Comparison of ENCODE assay signal across 24 cellular contexts in the genomic region with DNA sequence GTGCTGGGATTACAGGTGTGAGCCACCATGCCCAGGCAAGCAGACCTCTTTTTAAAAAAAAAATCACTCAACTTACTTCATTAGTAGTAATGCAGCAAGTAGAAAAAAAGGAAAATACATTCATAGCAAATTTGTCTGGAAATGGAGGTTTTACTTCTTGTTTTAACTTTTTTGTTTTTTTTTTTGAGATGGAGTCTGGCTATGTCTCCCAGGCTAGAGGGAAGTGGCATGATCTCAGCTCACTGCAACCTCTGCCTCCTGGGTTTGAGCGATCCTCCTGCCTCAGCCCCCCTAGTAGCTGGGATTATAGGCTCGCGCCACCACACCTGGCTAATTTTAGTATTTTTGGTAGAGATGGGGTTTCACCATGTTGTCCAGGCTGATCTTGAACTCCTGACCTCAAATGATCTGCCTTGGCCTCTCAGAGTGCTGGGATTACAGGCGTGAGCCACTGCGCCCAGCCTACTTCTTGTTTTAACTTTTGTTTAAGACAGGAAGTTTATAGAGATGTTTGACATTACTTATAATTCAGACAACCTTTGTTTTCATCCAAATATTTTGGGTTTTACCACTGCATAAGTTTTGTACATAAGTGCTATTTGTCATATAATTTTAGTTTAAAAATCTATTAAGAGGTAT. TPM values are rescaled to one million over a fixed set of nuclear protein-coding genes. Genes with fewer than 3 reads are reported as not detected.
A peak's percentile ranks its signal among the peaks of the same experiment; 100 is the strongest.
DNase-seq lines count a peak whose midpoint lies in the region; ATAC-seq and TF ChIP-seq lines count a peak whose summit lies in the region.
"Had no signal": no experiment of that assay in that cellular context is flagged by ENCODE, and none has a peak within 500 bp of the region (broad histone marks: within the 10 kb centered on the region; RNA-seq: fewer than 3 reads in every experiment).

No MANE protein-coding gene starts in this region.

- no peaks in the 10 kb centered on the region for H3K9me3 ChIP-seq in SK-N-MC (ENCODE audit: low read depth, low read length)
- H3K9me3 ChIP-seq: right lobe of liver, thoracic aorta had no signal

- 0 out of 2 replicates have a peak overlapping the region, but pooled peaks have one; percentile 26 for H3K27ac ChIP-seq in SK-N-MC
- H3K27ac ChIP-seq: foreskin keratinocyte, right lobe of liver, thoracic aorta had no signal

- no peaks in the 10 kb centered on the region for H3K36me3 Mint-ChIP-seq in natural killer cell
- no peaks in the 10 kb centered on the region for H3K36me3 Mint-ChIP-seq in natural killer cell treated with Interleukin-12 subunit alpha and Interleukin-12 subunit beta and Interleukin-15 and Interleukin-18, amount 100 ng/mL, for 72 hours

- H3K4me3 ChIP-seq in SK-N-MC: no peak overlapping the region
- H3K4me3 ChIP-seq: dorsolateral prefrontal cortex, right lobe of liver, thoracic aorta had no signal

- peak overlapping the region; percentile 28 for H3K4me3 Mint-ChIP-seq in natural killer cell
- H3K4me3 Mint-ChIP-seq in natural killer cell treated with Interleukin-12 subunit alpha and Interleukin-12 subunit beta and Interleukin-15 and Interleukin-18, amount 100 ng/mL, for 72 hours: no peak overlapping the region
- H3K4me3 Mint-ChIP-seq: T-helper 2 cell treated with Interferon-gamma antibody and Interleukin-4, amounts not matched to agents 5 μg/mL and 100 μg/mL, for 36 hours had no signal

- ATAC-seq in natural killer cell (peak in 1 of 3 donors; percentile 21), GM21423 (IDR thresholded peaks at IDR 0.05; ENCODE audit: unreplicated experiment) (no peak)
- ATAC-seq in natural killer cell treated with Interleukin-12 subunit alpha and Interleukin-12 subunit beta and Interleukin-15 and Interleukin-18, amount 100 ng/mL, for 72 hours: no peak
- ATAC-seq: stimulated activated naive B cell treated with anti-CD40 and anti-IgM and Interleukin-4, amounts not matched to agents 10 μg/mL and 1 μg/mL and 100 μg/mL, for 72 hours had no signal

- intact Hi-C loops in natural killer cell (cut with micrococcal nuclease): no loop called here

- DNase-seq in natural killer cell (no peak), SK-N-MC (ENCODE audit: low read depth, low spot score) (no peak), mesenteric fat pad (ENCODE audit: low spot score) (peak; percentile 20), DMS153 treated with DMSO at 0.1 percent for 48 hours (lab: John Stamatoyannopoulos, UW; ENCODE audit: unreplicated experiment) (no peak), DMS 273 treated with DMSO at 0.1 percent for 48 hours (lab: John Stamatoyannopoulos, UW) (no peak)
- no peak for DNase-seq in natural killer cell treated with Interleukin-12 subunit alpha and Interleukin-12 subunit beta and Interleukin-15 and Interleukin-18, amount 100 ng/mL, for 72 hours (ENCODE audit: low spot score)
- no peak for DNase-seq in activated CD8-positive, alpha-beta memory T cell treated with anti-CD3 and anti-CD28 coated beads, Interleukin-2, amount 50 U/mL, for 48 hours
- DNase-seq: activated CD4-positive, CD25-positive, alpha-beta regulatory T cell treated with anti-CD3 and anti-CD28 coated beads, Interleukin-2, amount 50 U/mL, for 72 hours; amniotic stem cell; Calu3; foreskin keratinocyte; KG1; kidney; NCI-H524; occipital lobe; right lobe of liver; SIG-M5; stimulated activated naive B cell treated with anti-CD40 and anti-IgM and Interleukin-4, amounts not matched to agents 10 μg/mL and 1 μg/mL and 100 μg/mL, for 72 hours had no signal

- no peaks in the 10 kb centered on the region; the same call in 1 of the 2 replicates for H3K36me3 ChIP-seq in SK-N-MC (ENCODE audit: insufficient read depth, low read length)
- H3K36me3 ChIP-seq: right lobe of liver, thoracic aorta had no signal

- H3K9me3 Mint-ChIP-seq in natural killer cell: no peaks in the 10 kb centered on the region
- H3K9me3 Mint-ChIP-seq in natural killer cell treated with Interleukin-12 subunit alpha and Interleukin-12 subunit beta and Interleukin-15 and Interleukin-18, amount 100 ng/mL, for 72 hours: no peaks in the 10 kb centered on the region
- H3K9me3 Mint-ChIP-seq: stimulated activated naive B cell treated with anti-CD40 and anti-IgM and Interleukin-4, amounts not matched to agents 10 μg/mL and 1 μg/mL and 100 μg/mL, for 72 hours; T-helper 2 cell treated with Interferon-gamma antibody and Interleukin-4, amounts not matched to agents 5 μg/mL and 100 μg/mL, for 36 hours had no signal

- no peak for TF ChIP-seq CTCF in natural killer cell (IDR thresholded peaks at IDR 0.05)

- H3K4me1 Mint-ChIP-seq in natural killer cell: peaks cover 42 to 60% of the 10 kb centered on the region in 2 donors
- peaks cover 39 to 49% of the 10 kb centered on the region in 2 donors for H3K4me1 Mint-ChIP-seq in natural killer cell treated with Interleukin-12 subunit alpha and Interleukin-12 subunit beta and Interleukin-15 and Interleukin-18, amount 100 ng/mL, for 72 hours (ENCODE audit: low read depth in 2 of 2)

- H3K9ac ChIP-seq in SK-N-MC (ENCODE audit: insufficient read length): no peak overlapping the region

- no peaks in the 10 kb centered on the region for H3K27me3 Mint-ChIP-seq in natural killer cell (ENCODE audit: low read depth in 2 of 2)
- H3K27me3 Mint-ChIP-seq in natural killer cell treated with Interleukin-12 subunit alpha and Interleukin-12 subunit beta and Interleukin-15 and Interleukin-18, amount 100 ng/mL, for 72 hours: no peaks in the 10 kb centered on the region
- H3K27me3 Mint-ChIP-seq: stimulated activated naive B cell treated with anti-CD40 and anti-IgM and Interleukin-4, amounts not matched to agents 10 μg/mL and 1 μg/mL and 100 μg/mL, for 72 hours had no signal

- H3K27ac Mint-ChIP-seq in natural killer cell: peak overlapping the region; percentile 59 to 80
- no peak overlapping the region for H3K27ac Mint-ChIP-seq in natural killer cell treated with Interleukin-12 subunit alpha and Interleukin-12 subunit beta and Interleukin-15 and Interleukin-18, amount 100 ng/mL, for 72 hours
- H3K27ac Mint-ChIP-seq: stimulated activated naive B cell treated with anti-CD40 and anti-IgM and Interleukin-4, amounts not matched to agents 10 μg/mL and 1 μg/mL and 100 μg/mL, for 72 hours; T-helper 2 cell treated with Interferon-gamma antibody and Interleukin-4, amounts not matched to agents 5 μg/mL and 100 μg/mL, for 36 hours had no signal

RNA-seq across cellular contexts. Expression of a gene that starts 26.5 kb away (rescaled TPM):
- total RNA-seq in natural killer cell: 10 to 100 TPM; 31.2 to 36.0 (median 31.9) TPM
- 10 to 100 TPM; 37.5 to 40.0 TPM for total RNA-seq in natural killer cell treated with Interleukin-12 subunit alpha and Interleukin-12 subunit beta and Interleukin-15 and Interleukin-18, amount 100 ng/mL, for 72 hours
- 43.6 TPM for total RNA-seq in mesenteric fat pad

RNA-seq across cellular contexts. Expression of a gene that starts 48.1 kb away (rescaled TPM):
- 1 to 10 TPM in 1 of 3 donors, not detected in 2; 3.4 TPM for total RNA-seq in natural killer cell
- total RNA-seq in natural killer cell treated with Interleukin-12 subunit alpha and Interleukin-12 subunit beta and Interleukin-15 and Interleukin-18, amount 100 ng/mL, for 72 hours: 1 to 10 TPM in 1 of 2 donors, not detected in 1; 1.3 TPM
- not detected for total RNA-seq in mesenteric fat pad
- total RNA-seq: mononuclear cell, occipital lobe, OCI-LY7 had no signal

Comparison
In these comparisons a context has a peak if more than half of its experiments do, and no peak if none do; other contexts are left out.
1. H3K27ac Mint-ChIP-seq: peak in natural killer cell (2 of 2); none in natural killer cell treated with Interleukin-12 subunit alpha and Interleukin-12 subunit beta and Interleukin-15 and Interleukin-18, amount 100 ng/mL, for 72 hours (0 of 2).